27 cellular contexts compared by ENCODE assay signal in the genomic region with DNA sequence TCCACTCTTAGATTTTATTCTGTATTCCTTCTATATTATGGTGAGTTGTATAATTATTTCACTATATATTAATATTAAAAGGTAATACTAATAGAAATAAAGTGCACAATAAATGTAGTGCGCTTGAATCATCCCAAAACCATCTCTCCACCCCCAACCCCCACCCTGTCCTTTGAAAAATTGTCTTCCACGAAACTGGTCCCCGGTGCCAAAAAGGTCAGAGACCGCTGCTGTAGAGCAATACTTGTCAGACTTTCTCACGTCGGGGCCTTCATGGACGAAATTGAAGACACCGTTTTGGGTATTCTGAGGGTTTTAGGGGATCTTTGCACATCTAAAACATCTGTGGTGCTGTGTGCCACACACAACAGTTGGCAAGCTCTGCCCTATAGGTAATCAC.
"Had no signal": no experiment of that assay in that cellular context is flagged by ENCODE, and none has a peak within 500 bp of the region (broad histone marks: within the 10 kb centered on the region; RNA-seq: fewer than 3 reads in every experiment).

No MANE protein-coding gene starts in this region.

- H3K4me3 ChIP-seq: coronary artery, hepatocyte, left lung, upper lobe of right lung had no signal

- H2AFZ ChIP-seq: hepatocyte, parathyroid adenoma had no signal

- ATAC-seq: activated CD8-positive, alpha-beta memory T cell treated with anti-CD3 and anti-CD28 coated beads, Interleukin-2, amount 10 ng/mL, durations not matched to agents 7 days and 5 days; left lung; SK-N-SH treated with all-trans-retinoic acid at 6 μM for 48 hours; upper lobe of right lung had no signal

- H3K9me3 Mint-ChIP-seq: activated CD4-positive, alpha-beta T cell treated with anti-CD3 and anti-CD28 coated beads, Interleukin-2, amount 10 ng/mL, durations not matched to agents 7 days and 5 days; activated T-helper 1 cell treated with anti-CD3 and anti-CD28 coated beads, Interleukin-12 subunit alpha, Interleukin-12 subunit beta, Interleukin-2, Interleukin-4 antibody, amounts not matched to agents 30 ng/mL and 10 ng/mL and 1 ng/mL, durations not matched to agents 14 hours and 24 hours and 36 hours; immature natural killer cell; T-helper 2 cell treated with Interferon-gamma antibody and Interleukin-4, amounts not matched to agents 5 μg/mL and 100 μg/mL, for 36 hours had no signal

- H3K4me3 Mint-ChIP-seq: activated CD4-positive, alpha-beta T cell treated with anti-CD3 and anti-CD28 coated beads, Interleukin-2, amount 10 ng/mL, durations not matched to agents 7 days and 5 days; activated CD8-positive, alpha-beta memory T cell treated with anti-CD3 and anti-CD28 coated beads, Interleukin-2, amount 10 ng/mL, durations not matched to agents 7 days and 5 days; activated CD8-positive, alpha-beta T cell treated with anti-CD3 and anti-CD28 coated beads for 36 hours; activated T-helper 1 cell treated with anti-CD3 and anti-CD28 coated beads, Interleukin-12 subunit alpha, Interleukin-12 subunit beta, Interleukin-2, Interleukin-4 antibody, amounts not matched to agents 30 ng/mL and 10 ng/mL and 1 ng/mL, durations not matched to agents 14 hours and 24 hours and 36 hours; nephron progenitor cell; T-helper 2 cell treated with Interferon-gamma antibody and Interleukin-4, amounts not matched to agents 5 μg/mL and 100 μg/mL, for 36 hours had no signal

- H3K4me2 ChIP-seq: hepatocyte had no signal

- H3K9ac ChIP-seq: parathyroid adenoma had no signal

- H3K27ac ChIP-seq: coronary artery, hepatocyte, left lung, parathyroid adenoma, upper lobe of right lung, WERI-Rb-1 had no signal

- H3K27ac Mint-ChIP-seq: activated CD4-positive, alpha-beta T cell treated with anti-CD3 and anti-CD28 coated beads, Interleukin-2, amount 10 ng/mL, durations not matched to agents 7 days and 5 days; activated CD8-positive, alpha-beta memory T cell treated with anti-CD3 and anti-CD28 coated beads, Interleukin-2, amount 10 ng/mL, durations not matched to agents 7 days and 5 days; activated naive CD4-positive, alpha-beta T cell treated with anti-CD3 and anti-CD28 coated beads, Interleukin-2, amount 50 U/mL, for 72 hours; activated T-helper 1 cell treated with anti-CD3 and anti-CD28 coated beads, Interleukin-12 subunit alpha, Interleukin-12 subunit beta, Interleukin-2, Interleukin-4 antibody, amounts not matched to agents 30 ng/mL and 10 ng/mL and 1 ng/mL, durations not matched to agents 14 hours and 24 hours and 36 hours; T-helper 2 cell treated with Interferon-gamma antibody and Interleukin-4, amounts not matched to agents 5 μg/mL and 100 μg/mL, for 36 hours had no signal

- H3K36me3 ChIP-seq: left lung, upper lobe of right lung had no signal

- H3K27me3 Mint-ChIP-seq: activated CD4-positive, alpha-beta T cell treated with anti-CD3 and anti-CD28 coated beads, Interleukin-2, amount 10 ng/mL, durations not matched to agents 7 days and 5 days; activated CD8-positive, alpha-beta memory T cell treated with anti-CD3 and anti-CD28 coated beads, Interleukin-2, amount 10 ng/mL, durations not matched to agents 7 days and 5 days; activated CD8-positive, alpha-beta T cell treated with anti-CD3 and anti-CD28 coated beads for 36 hours had no signal

- H3K36me3 Mint-ChIP-seq: immature natural killer cell had no signal

- H3K9me3 ChIP-seq: left lung, upper lobe of right lung had no signal

- H3K27me3 ChIP-seq: hepatocyte, left lung, upper lobe of right lung had no signal

- DNase-seq: activated CD4-positive, alpha-beta T cell treated with anti-CD3 and anti-CD28 coated beads, Interleukin-2, amount 10 ng/mL, durations not matched to agents 7 days and 5 days; activated CD4-positive, CD25-positive, alpha-beta regulatory T cell treated with anti-CD3 and anti-CD28 coated beads, Interleukin-2, amount 50 U/mL, for 72 hours; activated CD8-positive, alpha-beta memory T cell treated with anti-CD3 and anti-CD28 coated beads, Interleukin-2, amount 10 ng/mL, durations not matched to agents 7 days and 5 days; activated CD8-positive, alpha-beta T cell treated with anti-CD3 and anti-CD28 coated beads for 36 hours; activated gamma-delta T cell treated with Interleukin-2 at 50 U/mL for 16 hours; activated T-cell treated with anti-CD3 and anti-CD28 coated beads for 4 hours; amniotic stem cell; cerebellar nuclear complex; erythroblast; foreskin fibroblast; immature natural killer cell; left lung; mammary epithelial cell; midbrain; nephron progenitor cell; nucleus accumbens; stimulated activated CD4-positive, alpha-beta T cell treated with anti-CD3 and anti-CD28 coated beads, Interleukin-4, amount 100 ng/mL, for 24 hours; stimulated activated naive CD8-positive, alpha-beta T cell treated with anti-CD3 and anti-CD28 coated beads, Interleukin-15, Interleukin-2, amounts not matched to agents 100 U/mL and 50 U/mL, for 24 hours; upper lobe of right lung; WERI-Rb-1 had no signal
